In genomic region chr5:157509587-157509986, GRCh38 we compare ENCODE assay signal across 18 cellular contexts. TPM values are rescaled to one million over a fixed set of nuclear protein-coding genes. Genes with fewer than 3 reads are reported as not detected.
DNase-seq lines count a peak whose midpoint lies in the region; ATAC-seq, FAIRE-seq and TF ChIP-seq lines count a peak whose summit lies in the region.
"Had no signal": no experiment of that assay in that cellular context is flagged by ENCODE, and none has a peak within 500 bp of the region (broad histone marks: within the 10 kb centered on the region; RNA-seq: fewer than 3 reads in every experiment).

No MANE protein-coding gene starts in this region.

- H3K79me2 ChIP-seq in DOHH2 (ENCODE audit: control insufficient read depth, low read length): peaks cover 10% of the 10 kb centered on the region
- peaks cover 64% of the 10 kb centered on the region for H3K79me2 ChIP-seq in astrocyte (ENCODE audit: insufficient read depth, low read length)

- H3K9me2 ChIP-seq in DOHH2 (replicated peaks; ENCODE audit: control insufficient read depth, low read length): no peaks in the 10 kb centered on the region

- H3K4me3 Mint-ChIP-seq in astrocyte (ENCODE audit: unreplicated experiment): no peak overlapping the region
- H3K4me3 Mint-ChIP-seq: activated T-cell treated with anti-CD3 and anti-CD28 coated beads, Interleukin-2, amount 50 U/mL, for 4 hours; central memory CD8-positive, alpha-beta T cell; H9; T-helper 17 cell had no signal

- peak; percentile 73 for ATAC-seq in GM19438 (IDR thresholded peaks at IDR 0.05; ENCODE audit: low read depth, unreplicated experiment)
- peak; percentile 56 for ATAC-seq in HG03103 (IDR thresholded peaks at IDR 0.05; ENCODE audit: low read depth, unreplicated experiment)
- ATAC-seq: activated T-cell treated with anti-CD3 and anti-CD28 coated beads, Interleukin-2, amount 50 U/mL, for 4 hours; left lung; T-helper 17 cell had no signal

- H3K9me3 Mint-ChIP-seq in astrocyte (ENCODE audit: unreplicated experiment): no peaks in the 10 kb centered on the region
- H3K9me3 Mint-ChIP-seq: activated T-cell treated with anti-CD3 and anti-CD28 coated beads, Interleukin-2, amount 50 U/mL, for 4 hours; central memory CD8-positive, alpha-beta T cell; H9 had no signal

- H3K27ac ChIP-seq in DOHH2 (ENCODE audit: low read depth, low read length) (peak overlapping the region; percentile 100), astrocyte (ENCODE audit: low read depth, low read length) (peak overlapping the region; percentile 7)
- H3K27ac ChIP-seq: left lung, prostate gland had no signal

- no peak for DNase-seq in astrocyte (ENCODE audit: low read depth)
- DNase-seq in NCI-H748 (lab: John Stamatoyannopoulos, UW; ENCODE audit: unreplicated experiment): no peak
- DNase-seq in AG08396 (ENCODE audit: low spot score): no peak
- no peak for DNase-seq in OCI-M2 (lab: John Stamatoyannopoulos, UW; ENCODE audit: unreplicated experiment)
- no peak for DNase-seq in EL
- DNase-seq: activated CD4-positive, CD25-positive, alpha-beta regulatory T cell treated with anti-CD3 and anti-CD28 coated beads, Interleukin-2, amount 50 U/mL, for 72 hours; activated T-cell treated with anti-CD3 and anti-CD28 coated beads, Interleukin-2, amount 50 U/mL, for 4 hours; H9; Kasumi-1; left lung; NCI-H2227 treated with DMSO at 0.1 percent for 48 hours; NK-92 treated with Interleukin-12 subunit alpha and Interleukin-12 subunit beta, amount 100 ng/mL, for 24 hours; T-helper 17 cell had no signal

- H4K20me1 ChIP-seq in DOHH2 (ENCODE audit: control insufficient read depth, insufficient read depth, low read depth, low read length): no peaks in the 10 kb centered on the region
- peaks cover 31% of the 10 kb centered on the region for H4K20me1 ChIP-seq in astrocyte (ENCODE audit: insufficient read depth, low read length)

- no peak for TF ChIP-seq CTCF in DOHH2 (IDR thresholded peaks at IDR 0.05; ENCODE audit: low read depth, low read length, poor library complexity, severe bottlenecking)
- TF ChIP-seq CTCF in astrocyte (IDR thresholded peaks at IDR 0.05; ENCODE audit: insufficient read depth, low read depth, low read length): no peak

- no peak for FAIRE-seq in astrocyte (lab: Jason Lieb, UNC)

- no peak overlapping the region for H3K4me3 ChIP-seq in DOHH2 (ENCODE audit: low read length)
- no peak overlapping the region for H3K4me3 ChIP-seq in astrocyte (ENCODE audit: insufficient read depth, low read depth, low read length)
- H3K4me3 ChIP-seq: left lung, prostate gland had no signal

- no peak overlapping the region for H2AFZ ChIP-seq in astrocyte (ENCODE audit: low read depth, low read length)

- no peak overlapping the region for H3K9ac ChIP-seq in astrocyte (ENCODE audit: low read length)

- peaks cover 38% of the 10 kb centered on the region for H3F3A ChIP-seq in DOHH2 (ENCODE audit: control insufficient read depth, insufficient read depth)

- H3K9me3 ChIP-seq in DOHH2 (ENCODE audit: control insufficient read depth, insufficient read depth, low read length) (no peaks in the 10 kb centered on the region; the same call in 1 of the 2 replicates), astrocyte (ENCODE audit: insufficient read depth, low read depth, low read length) (no peaks in the 10 kb centered on the region)
- H3K9me3 ChIP-seq: left lung, prostate gland had no signal

- H3K36me3 ChIP-seq in DOHH2 (ENCODE audit: control insufficient read depth, low read length) (peaks cover 96% of the 10 kb centered on the region), astrocyte (ENCODE audit: insufficient read depth, low read length) (peaks cover 73% of the 10 kb centered on the region)
- H3K36me3 ChIP-seq: prostate gland had no signal

- no peaks in the 10 kb centered on the region for H3K27me3 Mint-ChIP-seq in astrocyte (ENCODE audit: low read depth, unreplicated experiment)
- H3K27me3 Mint-ChIP-seq: central memory CD8-positive, alpha-beta T cell; T-helper 17 cell had no signal

- H3K4me2 ChIP-seq in DOHH2 (ENCODE audit: low read length) (peak overlapping the region; percentile 27), astrocyte (ENCODE audit: low read length) (no peak overlapping the region)

- H3K4me1 Mint-ChIP-seq in astrocyte (ENCODE audit: low read depth, unreplicated experiment): peaks cover 42% of the 10 kb centered on the region
- H3K4me1 Mint-ChIP-seq: H9 had no signal

- H3K4me1 ChIP-seq in DOHH2 (ENCODE audit: control insufficient read depth, low read length): peaks cover 89% of the 10 kb centered on the region
- H3K4me1 ChIP-seq in astrocyte (ENCODE audit: insufficient read depth, low read length): peaks cover 41% of the 10 kb centered on the region
- H3K4me1 ChIP-seq: prostate gland had no signal

- no peak overlapping the region for H3K27ac Mint-ChIP-seq in astrocyte (ENCODE audit: unreplicated experiment)
- H3K27ac Mint-ChIP-seq: H9 had no signal

- H3K27me3 ChIP-seq in DOHH2 (ENCODE audit: control insufficient read depth, low read length) (no peaks in the 10 kb centered on the region), astrocyte (ENCODE audit: insufficient read depth, low read length) (no peaks in the 10 kb centered on the region)
- H3K27me3 ChIP-seq: left lung had no signal

- peaks cover 32% of the 10 kb centered on the region for H3K36me3 Mint-ChIP-seq in astrocyte (ENCODE audit: low read depth, unreplicated experiment)

RNA-seq across cellular contexts. Expression of gene NIPAL4, which starts 49.6 kb away (rescaled TPM):
- 7.1 and 10.8 TPM in 2 replicates for total RNA-seq in astrocyte
- total RNA-seq: H9 had no signal
